In the genomic region with DNA sequence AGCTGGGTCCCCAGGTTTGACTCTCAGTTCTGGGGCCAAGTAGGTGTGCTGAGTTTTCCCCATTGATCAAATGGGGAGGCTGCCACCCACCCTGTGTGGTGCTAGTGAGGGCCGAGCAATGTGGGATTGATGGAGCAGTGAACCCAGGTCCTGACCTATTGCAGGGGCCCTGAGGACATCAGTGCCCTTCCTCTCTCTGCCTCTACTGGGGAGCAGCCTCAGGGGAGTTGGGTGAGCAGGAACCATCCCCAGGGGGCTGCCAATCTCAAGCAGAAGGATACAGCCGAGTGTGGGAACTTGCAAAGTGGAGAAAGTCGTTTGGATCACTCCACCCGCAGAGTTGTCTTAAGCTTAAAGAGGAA, we compare ENCODE assay signal across 15 cellular contexts. TPM values are rescaled to one million over a fixed set of nuclear protein-coding genes. Genes with fewer than 3 reads are reported as not detected.
DNase-seq lines count a peak whose midpoint lies in the region; ATAC-seq and TF ChIP-seq lines count a peak whose summit lies in the region.
"Had no signal": no experiment of that assay in that cellular context is flagged by ENCODE, and none has a peak within 500 bp of the region (broad histone marks: within the 10 kb centered on the region; RNA-seq: fewer than 3 reads in every experiment).

No MANE protein-coding gene starts in this region.

- H3K9ac ChIP-seq in GM23248 (peak overlapping the region; percentile 39; the same call in 1 of the 2 replicates), muscle layer of colon (ENCODE audit: low read length) (peak overlapping the region; percentile 62)

- H3K4me2 ChIP-seq in GM23248 (ENCODE audit: unreplicated experiment): peak overlapping the region; percentile 35

- no peaks in the 10 kb centered on the region for H4K20me1 ChIP-seq in GM23248 (ENCODE audit: insufficient read depth)

- H3K4me1 ChIP-seq in GM23248 (ENCODE audit: insufficient read depth): peaks cover 10% of the 10 kb centered on the region; the same call in 1 of the 2 replicates
- peaks cover 67% of the 10 kb centered on the region for H3K4me1 ChIP-seq in muscle layer of colon (ENCODE audit: insufficient read depth, low read length)
- H3K4me1 ChIP-seq in stomach: peaks cover 10 to 65% (median 40%) of the 10 kb centered on the region in 4 donors

- no peak overlapping the region for H3K4me3 ChIP-seq in GM23248
- H3K4me3 ChIP-seq in brain microvascular endothelial cell (ENCODE audit: low read depth, low read length): no peak overlapping the region
- H3K4me3 ChIP-seq in muscle layer of colon (ENCODE audit: low read depth in 1 of 2, low read length in 2 of 2): peak overlapping the region; percentile 5 to 29
- H3K4me3 ChIP-seq in stomach: no peak overlapping the region
- H3K4me3 ChIP-seq: mucosa of descending colon, pancreas, Peyer's patch had no signal

- DNase-seq in GM23248 (peak; percentile 26), brain microvascular endothelial cell (peak; percentile 13), stomach (no peak)
- DNase-seq in stimulated activated naive CD8-positive, alpha-beta T cell treated with anti-CD3 and anti-CD28 coated beads, Interleukin-15, Interleukin-2, amounts not matched to agents 100 U/mL and 50 U/mL, for 24 hours: no peak
- DNase-seq in activated CD4-positive, alpha-beta T cell treated with anti-CD3 and anti-CD28 coated beads for 48 hours: no peak
- DNase-seq: activated CD4-positive, alpha-beta memory T cell treated with anti-CD3 and anti-CD28 coated beads for 36 hours; activated T-cell treated with anti-CD3 and anti-CD28 coated beads, Interleukin-2, amount 50 U/mL, for 48 hours; NCI-H1436; NCI-H748 treated with DMSO at 0.1 percent for 48 hours; Peyer's patch had no signal

- in situ Hi-C loops in GM23248 (cut with MboI) (no loop called here), brain microvascular endothelial cell (cut with HindIII; ENCODE audit: low pct_ligation_motif_present, low sequenced_read_pairs) (no loop called here)

- H3K79me2 ChIP-seq in GM23248 (ENCODE audit: insufficient read depth): no peaks in the 10 kb centered on the region

- no peak for TF ChIP-seq EP300 in stomach (IDR thresholded peaks at IDR 0.05)

- H3K27ac ChIP-seq in GM23248 (no peak overlapping the region), brain microvascular endothelial cell (peak overlapping the region; percentile 52), muscle layer of colon (ENCODE audit: low read depth, low read length) (peak overlapping the region; percentile 80), stomach (peak overlapping the region in 4 of 5 donors; percentile 61 to 85 (median 73))
- H3K27ac ChIP-seq: pancreas had no signal

- H3K36me3 ChIP-seq in GM23248 (ENCODE audit: low read depth) (no peaks in the 10 kb centered on the region), brain microvascular endothelial cell (replicated peaks) (no peaks in the 10 kb centered on the region), muscle layer of colon (ENCODE audit: insufficient read depth, low read length) (peaks cover 62% of the 10 kb centered on the region), stomach (no peaks in the 10 kb centered on the region)
- H3K36me3 ChIP-seq: pancreas, Peyer's patch had no signal

- TF ChIP-seq CTCF in brain microvascular endothelial cell (IDR thresholded peaks at IDR 0.05; ENCODE audit: low read depth, low read length, missing control alignments) (no peak), stomach (IDR thresholded peaks at IDR 0.05) (no peak)

- no peak for ATAC-seq in GM21723 (IDR thresholded peaks at IDR 0.05; ENCODE audit: unreplicated experiment)
- ATAC-seq in stimulated activated naive CD8-positive, alpha-beta T cell treated with anti-CD3 and anti-CD28 coated beads, Interleukin-15, Interleukin-2, amounts not matched to agents 100 U/mL and 50 U/mL, for 24 hours: no peak
- no peak for ATAC-seq in HG03520 (IDR thresholded peaks at IDR 0.05; ENCODE audit: unreplicated experiment)

- peaks cover 7% of the 10 kb centered on the region; the same call in 1 of the 2 replicates for H3F3A ChIP-seq in GM23248 (ENCODE audit: insufficient read depth)

- H2AFZ ChIP-seq in GM23248: no peak overlapping the region

- no peaks in the 10 kb centered on the region for H3K9me3 ChIP-seq in GM23248 (ENCODE audit: low read depth)
- H3K9me3 ChIP-seq in muscle layer of colon (ENCODE audit: low read length): no peaks in the 10 kb centered on the region
- H3K9me3 ChIP-seq in stomach: peaks cover 0 to 8% (median 3%) of the 10 kb centered on the region in 4 donors
- H3K9me3 ChIP-seq: pancreas had no signal

- WGBS in GM23248 (ENCODE audit: low coverage in 1 of 2, low lambda C conversion rate in 2 of 2, missing lambda C conversion rate in 2 of 2), 2 experiments: 34 to 35% methylated on average over 4 of the region's 4 CpGs
- 23 to 42% (median 36%) methylated on average over 4 of the region's 4 CpGs for WGBS in stomach, 5 donors

- intact Hi-C loops in stomach (cut with DNase I; ENCODE audit: low total_unique reads): no loop called here

- no peaks in the 10 kb centered on the region for H3K9me2 ChIP-seq in GM23248 (ENCODE audit: insufficient read depth)

- H3K27me3 ChIP-seq in GM23248 (replicated peaks; ENCODE audit: insufficient read depth): peaks cover 20% of the 10 kb centered on the region; the same call in 1 of the 2 replicates
- H3K27me3 ChIP-seq in brain microvascular endothelial cell (replicated peaks): peaks cover 3% of the 10 kb centered on the region
- H3K27me3 ChIP-seq in muscle layer of colon (ENCODE audit: control insufficient read depth in 1 of 2, insufficient read depth in 2 of 2, low read length in 2 of 2): no peaks in the 10 kb centered on the region
- peaks cover 0 to 6% (median 0%) of the 10 kb centered on the region in 3 donors for H3K27me3 ChIP-seq in stomach
- H3K27me3 ChIP-seq: pancreas, Peyer's patch had no signal

- no peak for TF ChIP-seq POLR2A in stomach (IDR thresholded peaks at IDR 0.05)

RNA-seq across cellular contexts. Expression of gene MYH11, which starts 45.4 kb away (rescaled TPM):
- not detected in 2 replicates for total RNA-seq in GM23248 (2014; rRNA removed; shearing (Covaris generic))
- polyA plus RNA-seq in GM23248 (2016; fragmentation: Nextera tagmentation; extraction: Ambion mirVana): 0.15 and 0.79 TPM in 2 replicates
- 1,000 to 10,000 TPM in 4 of 5 donors, 100 to 1,000 TPM in 1; 496 to 3,048 (median 1,297) TPM for total RNA-seq in stomach
- 100 to 1,000 TPM in 1 of 3 donors, 10 to 100 TPM in 2; 33.8 to 494 (median 44.0) TPM for polyA plus RNA-seq in stomach

Comparison
In these comparisons a context has a peak if more than half of its experiments do, and no peak if none do; other contexts are left out.
1. DNase-seq: peak in GM23248 (single experiment) and brain microvascular endothelial cell (single experiment); none in stomach (single experiment), stimulated activated naive CD8-positive, alpha-beta T cell treated with anti-CD3 and anti-CD28 coated beads, Interleukin-15, Interleukin-2, amounts not matched to agents 100 U/mL and 50 U/mL, for 24 hours (single experiment) and activated CD4-positive, alpha-beta T cell treated with anti-CD3 and anti-CD28 coated beads for 48 hours (single experiment).
2. H3K4me3 ChIP-seq: peak in muscle layer of colon (2 of 2); none in GM23248 (single experiment), brain microvascular endothelial cell (single experiment) and stomach (0 of 4).
3. RNA of gene MYH11, which starts 45.4 kb away (total RNA-seq): 496 to 3,048 TPM in stomach; not detected in GM23248; every median in the first group is over 100 times any median in the second.